Comparison of ENCODE assay signal across 27 cellular contexts in genomic region chrX:154432210-154432609, GRCh38.
"Had no signal": no experiment of that assay in that cellular context is flagged by ENCODE, and none has a peak within 500 bp of the region (broad histone marks: within the 10 kb centered on the region; RNA-seq: fewer than 3 reads in every experiment).

No MANE protein-coding gene starts in this region.

- H3K9me3 ChIP-seq: body of pancreas, esophagus squamous epithelium, gastroesophageal sphincter had no signal

- H3K9me3 Mint-ChIP-seq: activated CD4-positive, alpha-beta memory T cell treated with anti-CD3 and anti-CD28 coated beads, Interleukin-2, amount 10 ng/mL, durations not matched to agents 7 days and 5 days; activated CD4-positive, alpha-beta T cell treated with anti-CD3 and anti-CD28 coated beads, Interleukin-2, amount 10 ng/mL, durations not matched to agents 7 days and 5 days; activated T-cell treated with anti-CD3 and anti-CD28 coated beads, Interleukin-2, amount 50 U/mL, for 24 hours; activated T-helper 17 cell treated with anti-CD3 and anti-CD28 coated beads, Interleukin-2, amount 50 U/mL, for 72 hours; WTC11 had no signal

- H3K4me3 Mint-ChIP-seq: activated CD4-positive, alpha-beta memory T cell treated with anti-CD3 and anti-CD28 coated beads, Interleukin-2, amount 10 ng/mL, durations not matched to agents 7 days and 5 days; activated CD4-positive, alpha-beta T cell treated with anti-CD3 and anti-CD28 coated beads, Interleukin-2, amount 10 ng/mL, durations not matched to agents 7 days and 5 days; activated naive CD8-positive, alpha-beta T cell; activated T-cell treated with anti-CD3 and anti-CD28 coated beads, Interleukin-2, amount 50 U/mL, for 24 hours; activated T-helper 17 cell treated with anti-CD3 and anti-CD28 coated beads, Interleukin-2, amount 50 U/mL, for 72 hours; WTC11 had no signal

- H3K27me3 Mint-ChIP-seq: activated CD4-positive, alpha-beta memory T cell treated with anti-CD3 and anti-CD28 coated beads, Interleukin-2, amount 10 ng/mL, durations not matched to agents 7 days and 5 days; activated CD4-positive, alpha-beta T cell treated with anti-CD3 and anti-CD28 coated beads, Interleukin-2, amount 10 ng/mL, durations not matched to agents 7 days and 5 days; activated naive CD8-positive, alpha-beta T cell; activated T-helper 17 cell treated with anti-CD3 and anti-CD28 coated beads, Interleukin-2, amount 50 U/mL, for 72 hours had no signal

- H3K27ac Mint-ChIP-seq: activated CD4-positive, alpha-beta memory T cell treated with anti-CD3 and anti-CD28 coated beads, Interleukin-2, amount 10 ng/mL, durations not matched to agents 7 days and 5 days; activated T-cell treated with anti-CD3 and anti-CD28 coated beads, Interleukin-2, amount 50 U/mL, for 24 hours; activated T-helper 17 cell treated with anti-CD3 and anti-CD28 coated beads, Interleukin-2, amount 50 U/mL, for 72 hours; WTC11 had no signal

- H3K27ac ChIP-seq: epithelial cell of prostate, gastroesophageal sphincter had no signal

- H3K4me3 ChIP-seq: body of pancreas, esophagus squamous epithelium, gastroesophageal sphincter had no signal

- ATAC-seq: activated T-helper 17 cell treated with anti-CD3 and anti-CD28 coated beads, Interleukin-2, amount 50 U/mL, for 72 hours; body of pancreas; gastroesophageal sphincter; WTC11 had no signal

- FAIRE-seq: colon, endometrium, endothelial cell of umbilical vein had no signal

- H3K27me3 ChIP-seq: body of pancreas, esophagus squamous epithelium, gastroesophageal sphincter had no signal

- DNase-seq: activated CD4-positive, alpha-beta memory T cell treated with anti-CD3 and anti-CD28 coated beads, Interleukin-2, amount 10 ng/mL, durations not matched to agents 7 days and 5 days; activated CD4-positive, alpha-beta T cell treated with anti-CD3 and anti-CD28 coated beads for 1 hour; activated CD4-positive, alpha-beta T cell treated with anti-CD3 and anti-CD28 coated beads for 4 hours; activated CD4-positive, alpha-beta T cell treated with anti-CD3 and anti-CD28 coated beads, Interleukin-2, amount 10 ng/mL, durations not matched to agents 7 days and 5 days; activated CD4-positive, alpha-beta T cell treated with anti-CD3 and anti-CD28 coated beads, Interleukin-2, amount 50 U/mL, for 4 hours; activated CD8-positive, alpha-beta memory T cell treated with anti-CD3 and anti-CD28 coated beads, Interleukin-2, amount 50 U/mL, for 48 hours; activated effector memory CD4-positive, alpha-beta T cell treated with Interleukin-2 at 50 U/mL for 16 hours; activated gamma-delta T cell treated with Interleukin-2 at 50 U/mL for 16 hours; activated naive CD4-positive, alpha-beta T cell treated with anti-CD3 and anti-CD28 coated beads, Interleukin-2, amount 50 U/mL, for 16 hours; activated naive CD4-positive, alpha-beta T cell treated with Interleukin-2 at 50 U/mL for 16 hours; activated T-cell treated with anti-CD3 and anti-CD28 coated beads for 4 hours; activated T-cell treated with anti-CD3 and anti-CD28 coated beads, Interleukin-2, amount 50 U/mL, for 24 hours; amniotic stem cell; body of pancreas; cortex of kidney; effector CD8-positive, alpha-beta T cell; esophagus squamous epithelium; foreskin melanocyte; T-helper 2 cell had no signal

- H3K36me3 Mint-ChIP-seq: activated naive CD8-positive, alpha-beta T cell had no signal
